In the genomic region with DNA sequence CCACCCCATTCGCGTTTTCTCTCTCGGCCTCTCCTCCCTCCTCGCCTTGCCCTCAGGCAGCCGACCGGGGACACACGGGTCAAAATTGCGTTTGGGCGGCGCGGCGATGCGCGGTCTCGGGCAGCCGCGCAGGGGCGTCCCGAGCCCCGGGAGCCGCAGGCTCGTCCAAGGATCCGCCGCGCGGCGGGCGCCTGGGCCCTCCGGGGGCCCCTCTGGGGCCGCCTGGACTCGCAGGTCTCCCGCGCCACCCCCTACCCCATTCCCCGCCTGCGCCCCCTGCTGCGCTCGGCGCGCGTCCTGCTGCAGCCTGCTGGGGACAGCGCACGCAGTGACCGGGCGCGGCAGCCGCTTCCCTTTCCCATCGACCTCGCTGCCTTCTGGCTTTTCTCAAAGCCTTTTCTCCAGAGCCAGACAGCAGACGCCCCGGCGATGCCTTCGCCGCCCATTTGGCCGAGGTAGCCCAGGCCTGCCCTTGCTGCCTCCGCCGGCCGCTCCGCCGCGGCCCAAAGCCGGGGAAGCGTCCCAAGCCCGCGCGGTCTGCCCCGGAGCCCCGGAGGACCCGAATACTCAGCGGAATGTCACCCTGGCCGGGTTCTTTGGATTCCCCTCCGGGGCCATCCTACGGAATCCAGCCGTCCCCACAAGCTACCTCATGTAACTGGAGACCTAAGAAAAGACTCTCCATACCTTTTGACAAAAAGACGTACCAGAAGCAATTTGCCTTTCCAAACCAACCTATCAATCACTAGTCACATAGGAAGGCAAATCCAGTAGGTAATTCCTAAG, we compare ENCODE assay signal across 9 cellular contexts. TPM values are rescaled to one million over a fixed set of nuclear protein-coding genes. Genes with fewer than 3 reads are reported as not detected.
DNase-seq lines count a peak whose midpoint lies in the region; ATAC-seq, FAIRE-seq and TF ChIP-seq lines count a peak whose summit lies in the region.
"Had no signal": no experiment of that assay in that cellular context is flagged by ENCODE, and none has a peak within 500 bp of the region (broad histone marks: within the 10 kb centered on the region; RNA-seq: fewer than 3 reads in every experiment).

No MANE protein-coding gene starts in this region.

- no peak overlapping the region for H3K27ac ChIP-seq in osteoblast (ENCODE audit: low read depth, low read length)
- H3K27ac ChIP-seq in effector memory CD4-positive, alpha-beta T cell (ENCODE audit: insufficient read depth, low read length, poor library complexity, severe bottlenecking) = no peak overlapping the region

- H3K79me2 ChIP-seq in osteoblast (ENCODE audit: insufficient read depth, low read length) = no peaks in the 10 kb centered on the region

- H3K36me3 ChIP-seq in osteoblast (ENCODE audit: insufficient read depth, low read length) = no peaks in the 10 kb centered on the region
- no peaks in the 10 kb centered on the region for H3K36me3 ChIP-seq in effector memory CD4-positive, alpha-beta T cell (ENCODE audit: control insufficient read depth, insufficient read depth, low read length)

- no peaks in the 10 kb centered on the region for H3K9me3 ChIP-seq in osteoblast (ENCODE audit: low read depth, low read length)
- no peaks in the 10 kb centered on the region for H3K9me3 ChIP-seq in effector memory CD4-positive, alpha-beta T cell (ENCODE audit: control insufficient read depth, low read length)

- peak; percentile 62 for DNase-seq in AG20443 (ENCODE audit: low spot score)
- peak; percentile 41 to 43 for DNase-seq in NCI-H1930 (lab: John Stamatoyannopoulos, UW)
- peak; percentile 21 for DNase-seq in fibroblast of gingiva (ENCODE audit: low read depth)
- peak; percentile 86 for DNase-seq in osteoblast (ENCODE audit: insufficient read length, low spot score, missing footprints)
- no peak for DNase-seq in GM19239 (ENCODE audit: insufficient read length, low spot score)
- DNase-seq in effector memory CD4-positive, alpha-beta T cell = no peak
- DNase-seq in HCEC 1CT = no peak
- DNase-seq: SHP77 had no signal

- peak overlapping the region; percentile 73 for H2AFZ ChIP-seq in osteoblast (ENCODE audit: low read length)

- no peak for TF ChIP-seq CTCF in osteoblast (IDR thresholded peaks at IDR 0.05; ENCODE audit: extremely low read depth, low read depth, low read length)

- H3K4me3 ChIP-seq in osteoblast (ENCODE audit: insufficient read depth, low read length) = peak overlapping the region; percentile 64
- H3K4me3 ChIP-seq in effector memory CD4-positive, alpha-beta T cell (ENCODE audit: insufficient read depth, low read depth, low read length, poor library complexity, severe bottlenecking) = no peak overlapping the region

- FAIRE-seq in GM19239 (lab: Jason Lieb, UNC) = no peak

- no peak for ATAC-seq in GM21786 (IDR thresholded peaks at IDR 0.05; ENCODE audit: unreplicated experiment)

- H3K27me3 ChIP-seq in osteoblast (ENCODE audit: insufficient read depth, low read length) = peaks cover 41% of the 10 kb centered on the region
- H3K27me3 ChIP-seq in effector memory CD4-positive, alpha-beta T cell (replicated peaks; ENCODE audit: control insufficient read depth, insufficient read depth, low read length, poor library complexity, severe bottlenecking) = peaks cover 19% of the 10 kb centered on the region

- H4K20me1 ChIP-seq in osteoblast (ENCODE audit: insufficient read depth, low read length) = no peaks in the 10 kb centered on the region

- peak overlapping the region; percentile 88 for H3K4me2 ChIP-seq in osteoblast (ENCODE audit: insufficient read depth, low read length)

- no peaks in the 10 kb centered on the region for H3K4me1 ChIP-seq in osteoblast (ENCODE audit: insufficient read depth, low read length)
- no peaks in the 10 kb centered on the region for H3K4me1 ChIP-seq in effector memory CD4-positive, alpha-beta T cell (ENCODE audit: control insufficient read depth, insufficient read depth, low read length, poor library complexity, severe bottlenecking)

RNA-seq across cellular contexts. Expression of a gene that starts 16.5 kb away (rescaled TPM):
- total RNA-seq in osteoblast = not detected in 2 replicates

Comparison
In these comparisons a context has a peak if more than half of its experiments do, and no peak if none do; other contexts are left out.
1. DNase-seq: peak in AG20443 (single experiment), NCI-H1930 (2 of 2), fibroblast of gingiva (single experiment) and osteoblast (single experiment); none in GM19239 (single experiment), effector memory CD4-positive, alpha-beta T cell (0 of 3) and HCEC 1CT (single experiment).